ENCODE assay signal across 26 cellular contexts in the genomic region with DNA sequence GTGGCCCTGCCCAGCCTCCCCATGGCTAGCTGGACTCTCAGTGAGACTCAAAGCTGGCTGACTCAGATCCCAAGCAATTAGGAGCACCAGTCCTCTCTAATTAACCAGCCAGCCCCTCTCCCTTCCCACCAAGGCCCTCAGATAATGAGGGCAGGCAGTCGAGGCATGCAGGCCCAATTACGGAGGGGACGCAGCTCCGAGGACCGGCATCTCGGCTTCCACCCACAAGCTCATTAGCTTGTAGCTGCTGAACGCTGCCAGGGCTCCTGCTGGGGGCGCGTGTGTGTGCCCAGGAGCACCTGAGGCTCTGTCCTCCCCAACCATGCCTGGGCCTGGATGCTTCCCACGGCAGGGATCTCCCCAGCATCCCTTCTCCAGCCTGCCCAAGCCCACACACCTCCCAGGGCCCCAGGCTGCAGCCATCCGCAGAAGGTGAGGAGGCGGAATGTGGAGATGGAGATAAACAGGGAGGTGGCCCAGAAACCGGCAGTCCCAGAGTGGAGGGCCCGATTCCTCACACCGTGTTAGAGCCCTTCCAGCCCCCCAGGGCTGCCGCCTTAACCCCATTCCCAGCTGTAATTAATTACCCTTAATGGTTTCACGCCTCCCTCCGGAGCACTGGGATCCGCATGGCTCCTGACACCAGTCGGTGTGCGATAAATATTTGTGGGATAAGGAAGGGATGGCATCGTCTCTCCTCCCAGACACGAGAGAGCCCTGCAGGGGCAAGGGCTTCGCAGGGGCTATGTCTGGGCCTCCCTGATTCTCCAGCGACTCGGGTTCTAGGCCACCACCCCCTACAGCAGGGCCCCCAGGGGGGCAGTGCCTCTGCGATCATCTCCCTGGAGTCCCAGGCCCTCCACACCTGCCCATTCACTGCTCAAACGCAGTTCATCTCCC. TPM values are rescaled to one million over a fixed set of nuclear protein-coding genes. Genes with fewer than 3 reads are reported as not detected.
DNase-seq lines count a peak whose midpoint lies in the region; ATAC-seq, FAIRE-seq and TF ChIP-seq lines count a peak whose summit lies in the region.
"Had no signal": no experiment of that assay in that cellular context is flagged by ENCODE, and none has a peak within 500 bp of the region (broad histone marks: within the 10 kb centered on the region; RNA-seq: fewer than 3 reads in every experiment).

No MANE protein-coding gene starts in this region.

- intact Hi-C loops in gastrocnemius medialis (cut with DNase I; ENCODE audit: low total_unique reads): no loop called here

- ATAC-seq in gastrocnemius medialis: no peak
- ATAC-seq: gastroesophageal sphincter, sciatic nerve had no signal

- H3K36me3 ChIP-seq in gastrocnemius medialis: no peaks in the 10 kb centered on the region
- H3K36me3 ChIP-seq: esophagus squamous epithelium, gastroesophageal sphincter had no signal

- H3K27ac ChIP-seq in gastrocnemius medialis: peak overlapping the region in 3 of 4 donors; percentile 21 to 62 (median 51)
- H3K27ac ChIP-seq: 22Rv1, esophagus squamous epithelium had no signal

- FAIRE-seq in frontal cortex (lab: Jason Lieb, UNC): no peak
- FAIRE-seq: astrocyte, colon, G401.6, islet of Langerhans, K562 had no signal

- no peaks in the 10 kb centered on the region for H3K9me3 ChIP-seq in gastrocnemius medialis
- H3K9me3 ChIP-seq: esophagus squamous epithelium, gastroesophageal sphincter had no signal

- H3K27me3 ChIP-seq in gastrocnemius medialis: no peaks in the 10 kb centered on the region
- H3K27me3 ChIP-seq: esophagus squamous epithelium, gastroesophageal sphincter had no signal

- no peak overlapping the region for H3K4me3 ChIP-seq in gastrocnemius medialis
- H3K4me3 ChIP-seq: esophagus squamous epithelium, gastroesophageal sphincter, K562 had no signal

- H3K4me1 ChIP-seq in gastrocnemius medialis: no peaks in the 10 kb centered on the region

- TF ChIP-seq CTCF in gastrocnemius medialis (IDR thresholded peaks at IDR 0.05 in 4 of 5, conservative IDR thresholded peaks at IDR 0.05 in 1 of 5) (no peak), GM13977 (IDR thresholded peaks at IDR 0.05; ENCODE audit: extremely low read depth, insufficient read depth, missing control alignments) (no peak)

- no peak for TF ChIP-seq POLR2A in gastrocnemius medialis (IDR thresholded peaks at IDR 0.05)

- in situ Hi-C loops in gastrocnemius medialis (cut with MboI; ENCODE audit: low sequenced_read_pairs in 4 of 4) (no loop called here), GM13977 (cut with MboI; ENCODE audit: low pct_unique_long_range_greater_than_20kb, low sequenced_read_pairs, unreplicated experiment) (no loop called here)

- peak; percentile 3 for DNase-seq in activated naive CD4-positive, alpha-beta T cell treated with anti-CD3 and anti-CD28 coated beads, Interleukin-2, amount 50 U/mL, for 16 hours
- DNase-seq in activated naive CD4-positive, alpha-beta T cell treated with Interleukin-2 at 50 U/mL for 16 hours: no peak
- DNase-seq in cerebellum (ENCODE audit: low spot score) (peak; percentile 83), middle frontal gyrus (ENCODE audit: extremely low spot score, low spot score) (peak; percentile 9), gastrocnemius medialis (no peak), putamen (ENCODE audit: low spot score) (no peak), GM13977 (ENCODE audit: low spot score) (no peak), frontal cortex (ENCODE audit: low spot score in 2 of 2) (no peak)
- DNase-seq: activated CD4-positive, alpha-beta T cell treated with anti-CD3 and anti-CD28 coated beads, Interleukin-2, amount 50 U/mL, for 4 hours; CD4-positive, alpha-beta memory T cell; DMS 273 treated with DMSO at 0.1 percent for 48 hours; esophagus squamous epithelium; NCI-H1105 treated with DMSO at 0.1 percent for 48 hours; NCI-H2029 treated with DMSO at 0.1 percent for 48 hours; NCI-H226; NCI-H748 treated with DMSO at 0.1 percent for 48 hours; nucleus accumbens; T-helper 9 cell had no signal

RNA-seq across cellular contexts. Expression of a gene that starts 42.2 kb away (rescaled TPM):
- total RNA-seq in cerebellum (4.3 TPM), gastrocnemius medialis (10 to 100 TPM in 2 of 4 donors, 1 to 10 TPM in 2; 6.3 to 14.4 (median 10.8) TPM), frontal cortex (3.3 TPM)

Comparison
In these comparisons a context has a peak if more than half of its experiments do, and no peak if none do; other contexts are left out.
1. DNase-seq: peak in activated naive CD4-positive, alpha-beta T cell treated with anti-CD3 and anti-CD28 coated beads, Interleukin-2, amount 50 U/mL, for 16 hours (single experiment), cerebellum (single experiment) and middle frontal gyrus (single experiment); none in activated naive CD4-positive, alpha-beta T cell treated with Interleukin-2 at 50 U/mL for 16 hours (single experiment), gastrocnemius medialis (0 of 2), putamen (single experiment), GM13977 (single experiment) and frontal cortex (0 of 2).